ENCODE assay signal across 33 cellular contexts in genomic region chr1:195617157-195617556, GRCh38.
"Had no signal": no experiment of that assay in that cellular context is flagged by ENCODE, and none has a peak within 500 bp of the region (broad histone marks: within the 10 kb centered on the region; RNA-seq: fewer than 3 reads in every experiment).

No MANE protein-coding gene starts in this region.

- H3K4me1 ChIP-seq: adrenal gland, breast epithelium, colonic mucosa, esophagus squamous epithelium, gastroesophageal sphincter had no signal

- H3K4me1 Mint-ChIP-seq: activated B cell treated with CpG ODN at 0.5 μM for 24 hours; activated naive CD4-positive, alpha-beta T cell treated with anti-CD3 and anti-CD28 coated beads, Interleukin-2, amount 50 U/mL, for 24 hours; activated naive CD8-positive, alpha-beta T cell treated with anti-CD3 and anti-CD28 coated beads for 36 hours; activated naive CD8-positive, alpha-beta T cell treated with anti-CD3 and anti-CD28 coated beads, Interleukin-2, amount 50 U/mL, for 24 hours; brain; T-cell had no signal

- H3K4me3 Mint-ChIP-seq: activated B cell treated with CpG ODN at 0.5 μM for 24 hours; activated CD8-positive, alpha-beta T cell treated with anti-CD3 and anti-CD28 coated beads for 36 hours; activated naive CD4-positive, alpha-beta T cell treated with anti-CD3 and anti-CD28 coated beads for 36 hours; activated naive CD4-positive, alpha-beta T cell treated with anti-CD3 and anti-CD28 coated beads, Interleukin-2, amount 50 U/mL, for 24 hours; activated naive CD8-positive, alpha-beta T cell treated with anti-CD3 and anti-CD28 coated beads for 36 hours; activated naive CD8-positive, alpha-beta T cell treated with anti-CD3 and anti-CD28 coated beads, Interleukin-2, amount 50 U/mL, for 24 hours; activated T-helper 1 cell treated with anti-CD3 and anti-CD28 coated beads, Interleukin-12 subunit alpha, Interleukin-12 subunit beta, Interleukin-2, Interleukin-4 antibody, amounts not matched to agents 30 ng/mL and 10 ng/mL and 1 ng/mL, durations not matched to agents 14 hours and 24 hours and 36 hours; brain; T-cell; T-helper 1 cell treated with Interleukin-12 subunit alpha and Interleukin-12 subunit beta and Interleukin-4 antibody, amounts not matched to agents 30 μg/mL and 1 μg/mL, for 36 hours had no signal

- H3K36me3 Mint-ChIP-seq: activated naive CD4-positive, alpha-beta T cell treated with anti-CD3 and anti-CD28 coated beads, Interleukin-2, amount 50 U/mL, for 24 hours; activated naive CD8-positive, alpha-beta T cell treated with anti-CD3 and anti-CD28 coated beads for 36 hours; brain; T-cell had no signal

- ATAC-seq: activated CD4-positive, CD25-positive, alpha-beta regulatory T cell treated with anti-CD3 and anti-CD28 coated beads, Interleukin-2, amount 50 U/mL, for 24 hours; activated CD8-positive, alpha-beta T cell treated with anti-CD3 and anti-CD28 coated beads for 36 hours; activated naive CD8-positive, alpha-beta T cell treated with anti-CD3 and anti-CD28 coated beads, Interleukin-2, amount 50 U/mL, for 24 hours; gastroesophageal sphincter; T-cell had no signal

- H3K27ac ChIP-seq: adrenal gland, breast epithelium, cardiac muscle cell, colonic mucosa, epithelial cell of prostate, esophagus squamous epithelium, gastroesophageal sphincter, WERI-Rb-1 had no signal

- H3K9me3 ChIP-seq: adrenal gland, colonic mucosa, gastroesophageal sphincter had no signal

- H3K27me3 ChIP-seq: adrenal gland, breast epithelium, cardiac muscle cell, colonic mucosa, esophagus squamous epithelium, gastroesophageal sphincter had no signal

- H3K9me3 Mint-ChIP-seq: activated B cell treated with CpG ODN at 0.5 μM for 24 hours; activated naive CD4-positive, alpha-beta T cell treated with anti-CD3 and anti-CD28 coated beads, Interleukin-2, amount 50 U/mL, for 24 hours had no signal

- H3K27me3 Mint-ChIP-seq: activated B cell treated with CpG ODN at 0.5 μM for 24 hours; activated CD8-positive, alpha-beta T cell treated with anti-CD3 and anti-CD28 coated beads for 36 hours; activated naive CD4-positive, alpha-beta T cell treated with anti-CD3 and anti-CD28 coated beads, Interleukin-2, amount 50 U/mL, for 24 hours; activated naive CD8-positive, alpha-beta T cell treated with anti-CD3 and anti-CD28 coated beads for 36 hours; activated naive CD8-positive, alpha-beta T cell treated with anti-CD3 and anti-CD28 coated beads, Interleukin-2, amount 50 U/mL, for 24 hours; brain; T-cell had no signal

- DNase-seq: activated B cell treated with CpG ODN at 0.5 μM for 24 hours; activated CD4-positive, alpha-beta T cell treated with anti-CD3 and anti-CD28 coated beads for 48 hours; activated CD4-positive, alpha-beta T cell treated with anti-CD3 and anti-CD28 coated beads, Interleukin-2, amount 50 U/mL, for 1 hour; activated CD4-positive, alpha-beta T cell treated with anti-CD3 and anti-CD28 coated beads, Interleukin-2, amount 50 U/mL, for 48 hours; activated CD8-positive, alpha-beta memory T cell treated with anti-CD3 and anti-CD28 coated beads for 24 hours; activated CD8-positive, alpha-beta T cell treated with anti-CD3 and anti-CD28 coated beads for 36 hours; activated effector memory CD4-positive, alpha-beta T cell treated with anti-CD3 and anti-CD28 coated beads, Interleukin-2, amount 50 U/mL, for 16 hours; activated naive CD4-positive, alpha-beta T cell treated with anti-CD3 and anti-CD28 coated beads for 36 hours; activated naive CD8-positive, alpha-beta T cell treated with anti-CD3 and anti-CD28 coated beads for 36 hours; activated naive CD8-positive, alpha-beta T cell treated with anti-CD3 and anti-CD28 coated beads, Interleukin-2, amount 50 U/mL, for 24 hours; activated T-cell treated with anti-CD3 and anti-CD28 coated beads, Interleukin-2, amount 50 U/mL, for 48 hours; adrenal gland; amygdala; aorta; central memory CD4-positive, alpha-beta T cell; cerebellar nuclear complex; colonic mucosa; effector CD8-positive, alpha-beta T cell; esophagus squamous epithelium; foreskin melanocyte; T-cell; T-helper 9 cell; WERI-Rb-1 had no signal

- H3K4me3 ChIP-seq: adrenal gland, breast epithelium, cardiac muscle cell, colonic mucosa, esophagus squamous epithelium, gastroesophageal sphincter had no signal

- H3K27ac Mint-ChIP-seq: activated B cell treated with CpG ODN at 0.5 μM for 24 hours; activated CD8-positive, alpha-beta T cell treated with anti-CD3 and anti-CD28 coated beads for 36 hours; activated naive CD4-positive, alpha-beta T cell treated with anti-CD3 and anti-CD28 coated beads for 36 hours; activated naive CD4-positive, alpha-beta T cell treated with anti-CD3 and anti-CD28 coated beads, Interleukin-2, amount 50 U/mL, for 24 hours; activated naive CD8-positive, alpha-beta T cell treated with anti-CD3 and anti-CD28 coated beads for 36 hours; activated naive CD8-positive, alpha-beta T cell treated with anti-CD3 and anti-CD28 coated beads, Interleukin-2, amount 50 U/mL, for 24 hours; activated T-helper 1 cell treated with anti-CD3 and anti-CD28 coated beads, Interleukin-12 subunit alpha, Interleukin-12 subunit beta, Interleukin-2, Interleukin-4 antibody, amounts not matched to agents 30 ng/mL and 10 ng/mL and 1 ng/mL, durations not matched to agents 14 hours and 24 hours and 36 hours; activated T-helper 2 cell treated with anti-CD3 and anti-CD28 coated beads, Interferon-gamma antibody, Interleukin-2, Interleukin-4, amounts not matched to agents 10 μg/mL and 5 μg/mL and 100 μg/mL, durations not matched to agents 14 hours and 24 hours and 36 hours; brain; T-cell; T-helper 1 cell treated with Interleukin-12 subunit alpha and Interleukin-12 subunit beta and Interleukin-4 antibody, amounts not matched to agents 30 μg/mL and 1 μg/mL, for 36 hours had no signal

- H3K36me3 ChIP-seq: adrenal gland, breast epithelium, cardiac muscle cell, colonic mucosa, esophagus squamous epithelium, gastroesophageal sphincter, WERI-Rb-1 had no signal
